13 cellular contexts compared by ENCODE assay signal in genomic region chr19:1277061-1277460, GRCh38. TPM values are rescaled to one million over a fixed set of nuclear protein-coding genes. Genes with fewer than 3 reads are reported as not detected.
DNase-seq lines count a peak whose midpoint lies in the region; ATAC-seq, FAIRE-seq and TF ChIP-seq lines count a peak whose summit lies in the region.
"Had no signal": no experiment of that assay in that cellular context is flagged by ENCODE, and none has a peak within 500 bp of the region (broad histone marks: within the 10 kb centered on the region; RNA-seq: fewer than 3 reads in every experiment).

No MANE protein-coding gene starts in this region.

- TF ChIP-seq RAD21 in SK-N-SH (IDR thresholded peaks at IDR 0.05; ENCODE audit: low read length): no peak

- intact Hi-C loops in OCI-LY7 (cut with micrococcal nuclease; ENCODE audit: unreplicated experiment) (loop anchor here (5.0 kb wide), 1 partner anchor 160 kb away; the partner anchor contains the start of gene RPS15), spleen (cut with DNase I; ENCODE audit: low total_unique reads) (loop anchor here (10.0 kb wide), 1 partner anchor 128 kb away; the partner anchor contains the start of genes DAZAP1 and GAMT)

- 93% methylated on average over 5 of the region's 15 CpGs for WGBS in SK-N-SH (ENCODE audit: low lambda C conversion rate)
- 92 to 94% methylated on average over 14 to 15 of the region's 15 CpGs for WGBS in endodermal cell (ENCODE audit: insufficient coverage in 1 of 2, insufficient read length in 1 of 2), 2 experiments
- 92 to 95% (median 93%) methylated on average over 15 of the region's 15 CpGs for WGBS in spleen, 5 donors

- peak overlapping the region; percentile 60 for H3K4me3 Mint-ChIP-seq in endodermal cell

- TF ChIP-seq EP300 in SK-N-SH (IDR thresholded peaks at IDR 0.05; ENCODE audit: borderline replicate concordance in 1 of 2, low read depth in 1 of 2, low read length in 1 of 2): no peak

- H2AFZ ChIP-seq in SK-N-SH (ENCODE audit: low read depth) (no peak overlapping the region), OCI-LY7 (ENCODE audit: low read length) (no peak overlapping the region)

- no peaks in the 10 kb centered on the region for H3K9me3 Mint-ChIP-seq in endodermal cell

- H3K79me2 ChIP-seq in SK-N-SH (ENCODE audit: insufficient read depth): peaks cover 44% of the 10 kb centered on the region
- H3K79me2 ChIP-seq in OCI-LY7 (ENCODE audit: insufficient read depth, low read depth, low read length): peaks cover 38% of the 10 kb centered on the region; the same call in 1 of the 2 replicates

- H3K27me3 Mint-ChIP-seq in endodermal cell (ENCODE audit: insufficient read depth): no peaks in the 10 kb centered on the region

- H3K9me2 ChIP-seq in SK-N-SH (no peaks in the 10 kb centered on the region), OCI-LY7 (ENCODE audit: insufficient read depth, low read length) (no peaks in the 10 kb centered on the region)

- H3K4me1 ChIP-seq in SK-N-SH (ENCODE audit: control insufficient read depth in 1 of 2, insufficient read depth in 2 of 2, low read depth in 1 of 2, low read length in 1 of 2): peaks cover 14 to 26% of the 10 kb centered on the region in 2 experiments; a peak in 1 of 4 replicates
- peaks cover 39% of the 10 kb centered on the region for H3K4me1 ChIP-seq in OCI-LY7 (ENCODE audit: insufficient read depth, low read length, poor library complexity, severe bottlenecking)
- H3K4me1 ChIP-seq in endodermal cell (ENCODE audit: control insufficient read depth, insufficient read depth, low read length): peaks cover 8% of the 10 kb centered on the region
- peaks cover 47 to 81% (median 58%) of the 10 kb centered on the region in 6 donors for H3K4me1 ChIP-seq in spleen

- ATAC-seq in SK-N-SH treated with all-trans-retinoic acid at 6 μM for 48 hours (no peak), HG03469 (IDR thresholded peaks at IDR 0.05; ENCODE audit: unreplicated experiment) (no peak), GM19395 (IDR thresholded peaks at IDR 0.05; ENCODE audit: unreplicated experiment) (no peak)
- ATAC-seq: heart left ventricle had no signal

- H3K27me3 ChIP-seq in SK-N-SH (ENCODE audit: insufficient read depth) (no peaks in the 10 kb centered on the region), endodermal cell (ENCODE audit: control insufficient read depth, insufficient read depth, low read length, poor library complexity, severe bottlenecking) (no peaks in the 10 kb centered on the region), spleen (replicated peaks in 1 of 7) (no peaks in the 10 kb centered on the region)
- H3K27me3 ChIP-seq: heart left ventricle had no signal

- H3K36me3 Mint-ChIP-seq in endodermal cell (ENCODE audit: low read depth): peaks cover 45% of the 10 kb centered on the region

- H3K9ac ChIP-seq in SK-N-SH (no peak overlapping the region), endodermal cell (ENCODE audit: extremely low read depth, low read length, poor library complexity, severe bottlenecking) (no peak overlapping the region)

- H4K20me1 ChIP-seq in SK-N-SH (ENCODE audit: insufficient read depth) (peaks cover 33% of the 10 kb centered on the region), OCI-LY7 (ENCODE audit: insufficient read depth, low read length) (no peaks in the 10 kb centered on the region)

- peak overlapping the region; percentile 71 for H3K27ac Mint-ChIP-seq in endodermal cell

- no peak for FAIRE-seq in urothelium cell line (lab: Jason Lieb, UNC)
- FAIRE-seq: colon had no signal

- no TSS peak for BruUV-seq in OCI-LY7 (replicated peaks; lab: Mats Ljungman, UMichigan)

- H3K4me1 Mint-ChIP-seq in endodermal cell: peaks cover 18% of the 10 kb centered on the region

- H3K36me3 ChIP-seq in SK-N-SH (replicated peaks in 1 of 2; ENCODE audit: control insufficient read depth in 1 of 2, insufficient read depth in 2 of 2, low read length in 1 of 2): peaks cover 35 to 47% of the 10 kb centered on the region in 2 experiments
- H3K36me3 ChIP-seq in OCI-LY7 (ENCODE audit: insufficient read depth, low read length): peaks cover 81% of the 10 kb centered on the region
- peaks cover 44% of the 10 kb centered on the region for H3K36me3 ChIP-seq in endodermal cell (ENCODE audit: control insufficient read depth, insufficient read depth, low read length)
- H3K36me3 ChIP-seq in spleen: peaks cover 10 to 71% (median 52%) of the 10 kb centered on the region in 6 donors

- TF ChIP-seq CTCF in SK-N-SH (IDR thresholded peaks at IDR 0.05) (no peak), OCI-LY7 (conservative IDR thresholded peaks at IDR 0.05; ENCODE audit: low read length) (no peak), endodermal cell (conservative IDR thresholded peaks at IDR 0.05) (no peak), spleen (IDR thresholded peaks at IDR 0.05 in 8 of 11, conservative IDR thresholded peaks at IDR 0.05 in 3 of 11) (no peak)

- no peaks in the 10 kb centered on the region for H3K9me3 ChIP-seq in SK-N-SH
- no peaks in the 10 kb centered on the region for H3K9me3 ChIP-seq in OCI-LY7 (ENCODE audit: low read length)
- H3K9me3 ChIP-seq in endodermal cell (ENCODE audit: control insufficient read depth, low read length): no peaks in the 10 kb centered on the region
- H3K9me3 ChIP-seq in spleen: no peaks in the 10 kb centered on the region
- H3K9me3 ChIP-seq: heart left ventricle had no signal

- no peak for TF ChIP-seq POLR2A in spleen (IDR thresholded peaks at IDR 0.05)

- POLR2A ChIA-PET in SK-N-SH (lab: Yijun Ruan, JAX) (interaction anchor here (0.7 to 1.5 kb wide), 3 partner anchors 33 to 194 kb away, joined by 3 to 5 read pairs (median 3); no protein-coding TSS in a partner anchor), OCI-LY7 (lab: Charles Lee) (no interaction called here)

- H3F3A ChIP-seq in SK-N-SH (replicated peaks; ENCODE audit: insufficient read depth): peaks cover 46% of the 10 kb centered on the region

- CTCF ChIA-PET in SK-N-SH (lab: Yijun Ruan, JAX): interaction anchor here (0.7 to 3.4 kb wide), 6 partner anchors 11 to 125 kb away, joined by 3 to 18 read pairs (median 3); partner anchors contain the start of gene NDUFS7
- CTCF ChIA-PET in OCI-LY7 (lab: Charles Lee; ENCODE audit: unreplicated experiment): no interaction called here

- H3K4me2 ChIP-seq in SK-N-SH (peak overlapping the region; percentile 100), OCI-LY7 (ENCODE audit: low read length) (peak overlapping the region; percentile 100)

- DNase-seq in SK-N-SH (no peak), OCI-LY7 (ENCODE audit: low spot score) (no peak), endodermal cell (no peak), spleen (peak; percentile 82), urothelium cell line (ENCODE audit: low spot score) (no peak)
- DNase-seq: 8988T, heart left ventricle, midbrain, NCI-H2171 had no signal

- H3K4me3 ChIP-seq in SK-N-SH (ENCODE audit: low read depth in 2 of 2, low read length in 1 of 2) (no peak overlapping the region), OCI-LY7 (ENCODE audit: low read depth, low read length, poor library complexity, severe bottlenecking) (peak overlapping the region; percentile 95), endodermal cell (ENCODE audit: low read length) (no peak overlapping the region), spleen (no peak overlapping the region)

- H3K27ac ChIP-seq in SK-N-SH (ENCODE audit: low read depth in 2 of 2, low read length in 1 of 2) (no peak overlapping the region), OCI-LY7 (ENCODE audit: low read depth, low read length, poor library complexity, severe bottlenecking) (peak overlapping the region; percentile 92), endodermal cell (ENCODE audit: low read depth, low read length) (no peak overlapping the region), spleen (peak overlapping the region in 3 of 8 donors; percentile 100)

RNA-seq across cellular contexts. Expression of gene FAM174C, which starts 1.7 kb away (rescaled TPM):
- 53.5 and 78.0 TPM in 2 replicates for polyA plus RNA-seq in SK-N-SH (2012; rRNA removed)
- 35.5 and 51.2 TPM in 2 replicates for polyA plus RNA-seq in SK-N-SH (2012; cell fraction: cytosol; rRNA removed)
- polyA plus RNA-seq in SK-N-SH (2012; cell fraction: nucleus; rRNA removed): 76.2 and 162 TPM in 2 replicates
- total RNA-seq in OCI-LY7 (2014; rRNA removed; shearing (Covaris generic)): 52.6 and 53.2 TPM in 2 replicates
- total RNA-seq in OCI-LY7 (2022): 79.8 and 81.5 TPM in 2 replicates
- 10 to 100 TPM; 45.1 to 46.0 TPM for total RNA-seq in endodermal cell
- 18.2 TPM for polyA plus RNA-seq in endodermal cell (2013, experiment 1 of 2)
- 19.0 TPM for polyA plus RNA-seq in endodermal cell (2013, experiment 2 of 2)
- 10 to 100 TPM; 35.8 to 69.6 (median 43.9) TPM for total RNA-seq in spleen
- polyA plus RNA-seq in spleen: 100 to 1,000 TPM in 1 of 3 donors, 10 to 100 TPM in 2; 82.9 to 134 (median 88.6) TPM

RNA-seq across cellular contexts. Expression of gene CIRBP, which starts 7.9 kb away (rescaled TPM):
- polyA plus RNA-seq in SK-N-SH (2012; rRNA removed): 762 and 857 TPM in 2 replicates
- 628 and 677 TPM in 2 replicates for polyA plus RNA-seq in SK-N-SH (2012; cell fraction: cytosol; rRNA removed)
- polyA plus RNA-seq in SK-N-SH (2012; cell fraction: nucleus; rRNA removed): 2,521 and 3,638 TPM in 2 replicates
- 278 and 287 TPM in 2 replicates for total RNA-seq in OCI-LY7 (2014; rRNA removed; shearing (Covaris generic))
- 309 and 321 TPM in 2 replicates for total RNA-seq in OCI-LY7 (2022)
- 100 to 1,000 TPM; 282 to 301 TPM for total RNA-seq in endodermal cell
- 403 TPM for polyA plus RNA-seq in endodermal cell (2013, experiment 1 of 2)
- polyA plus RNA-seq in endodermal cell (2013, experiment 2 of 2): 310 TPM
- 100 to 1,000 TPM; 333 to 672 (median 514) TPM for total RNA-seq in spleen
- 100 to 1,000 TPM; 406 to 894 (median 843) TPM for polyA plus RNA-seq in spleen

RNA-seq across cellular contexts. Expression of gene EFNA2, which starts 8.6 kb away (rescaled TPM):
- 0.67 and 1.1 TPM in 2 replicates for polyA plus RNA-seq in SK-N-SH (2012; rRNA removed)
- polyA plus RNA-seq in SK-N-SH (2012; cell fraction: cytosol; rRNA removed): 0.39 and 0.63 TPM in 2 replicates
- polyA plus RNA-seq in SK-N-SH (2012; cell fraction: nucleus; rRNA removed): 0.33 and 0.44 TPM in 2 replicates
- total RNA-seq in OCI-LY7 (2014; rRNA removed; shearing (Covaris generic)): not detected in 2 replicates
- total RNA-seq in OCI-LY7 (2022): not detected in 2 replicates
- 10 to 100 TPM; 28.6 to 30.7 TPM for total RNA-seq in endodermal cell
- 36.1 TPM for polyA plus RNA-seq in endodermal cell (2013, experiment 1 of 2)
- polyA plus RNA-seq in endodermal cell (2013, experiment 2 of 2): 33.9 TPM
- total RNA-seq in spleen: not detected
- polyA plus RNA-seq in spleen: not detected
- total RNA-seq: heart left ventricle had no signal
- polyA plus RNA-seq: heart left ventricle had no signal

RNA-seq across cellular contexts. Expression of gene MIDN, which starts 28.7 kb away (rescaled TPM):
- polyA plus RNA-seq in SK-N-SH (2012; rRNA removed) (8.2 and 13.9 TPM in 2 replicates), spleen (10 to 100 TPM; 16.5 to 48.9 (median 19.1) TPM)
- polyA plus RNA-seq in SK-N-SH (2012; cell fraction: cytosol; rRNA removed): 6.8 and 9.9 TPM in 2 replicates
- polyA plus RNA-seq in SK-N-SH (2012; cell fraction: nucleus; rRNA removed): 53.9 and 79.1 TPM in 2 replicates
- total RNA-seq in OCI-LY7 (2014; rRNA removed; shearing (Covaris generic)): 11.7 and 20.3 TPM in 2 replicates
- total RNA-seq in OCI-LY7 (2022) (70.9 and 75.8 TPM in 2 replicates), endodermal cell (100 to 1,000 TPM; 183 to 185 TPM), spleen (100 to 1,000 TPM in 4 of 7 donors, 10 to 100 TPM in 3; 42.1 to 223 (median 138) TPM)
- 126 TPM for polyA plus RNA-seq in endodermal cell (2013, experiment 1 of 2)
- 115 TPM for polyA plus RNA-seq in endodermal cell (2013, experiment 2 of 2)

RNA-seq across cellular contexts. Expression of gene ATP5F1D, which starts 35.5 kb away (rescaled TPM):
- polyA plus RNA-seq in SK-N-SH (2012; rRNA removed): 133 and 226 TPM in 2 replicates
- 114 and 155 TPM in 2 replicates for polyA plus RNA-seq in SK-N-SH (2012; cell fraction: cytosol; rRNA removed)
- 81.6 and 162 TPM in 2 replicates for polyA plus RNA-seq in SK-N-SH (2012; cell fraction: nucleus; rRNA removed)
- total RNA-seq in OCI-LY7 (2014; rRNA removed; shearing (Covaris generic)): 51.8 and 82.1 TPM in 2 replicates
- 207 and 266 TPM in 2 replicates for total RNA-seq in OCI-LY7 (2022)
- total RNA-seq in endodermal cell: 100 to 1,000 TPM; 144 to 159 TPM
- 108 TPM for polyA plus RNA-seq in endodermal cell (2013, experiment 1 of 2)
- 96.0 TPM for polyA plus RNA-seq in endodermal cell (2013, experiment 2 of 2)
- total RNA-seq in spleen: 100 to 1,000 TPM in 4 of 7 donors, 10 to 100 TPM in 3; 49.1 to 131 (median 102) TPM
- polyA plus RNA-seq in spleen: 100 to 1,000 TPM; 164 to 166 (median 165) TPM

Comparison
In these comparisons a context has a peak if more than half of its experiments do, and no peak if none do; other contexts are left out.
1. RNA of gene EFNA2, which starts 8.6 kb away (total RNA-seq): 28.6 to 30.7 TPM in endodermal cell; not detected in OCI-LY7 and not detected in spleen; every median in the first group is over 10 times any median in the second.